8 cellular contexts compared by ENCODE assay signal in the genomic region with DNA sequence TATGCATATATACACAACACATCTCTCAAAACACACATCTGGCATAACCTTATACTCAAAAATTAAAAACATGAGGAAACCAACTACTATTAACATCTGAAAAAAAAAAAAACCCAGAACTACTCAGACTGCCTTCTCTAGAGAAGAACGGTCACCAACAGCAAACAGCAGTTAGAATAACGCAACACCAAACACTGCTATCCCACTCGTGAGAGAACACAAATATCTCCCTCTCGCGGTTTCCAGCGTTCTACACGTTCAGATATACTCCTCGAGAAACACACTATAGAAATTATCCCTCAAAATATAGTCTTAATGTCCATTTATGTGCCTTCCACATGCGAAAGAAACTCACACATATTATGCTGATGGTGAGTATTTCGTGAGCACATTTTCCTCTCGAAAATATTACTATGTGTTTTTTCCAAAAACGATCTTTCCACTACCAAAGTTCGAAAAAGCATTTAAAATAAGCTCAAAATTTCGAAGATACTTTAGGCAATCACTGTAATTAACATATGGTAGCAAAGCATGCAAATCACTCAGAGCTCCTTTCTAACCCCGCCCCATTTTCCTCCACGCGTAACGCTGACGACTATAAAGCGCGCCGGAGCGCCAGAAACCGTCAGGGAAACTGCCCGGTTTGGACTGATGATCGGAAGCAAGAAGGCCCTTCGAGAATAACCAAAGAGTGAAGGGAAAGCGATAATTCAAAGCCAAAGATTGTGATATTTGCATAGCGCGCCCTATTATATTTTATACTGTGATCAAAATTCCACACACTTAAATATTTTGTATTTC.
DNase-seq lines count a peak whose midpoint lies in the region; TF ChIP-seq lines count a peak whose summit lies in the region.

No MANE protein-coding gene starts in this region.

- no peak overlapping the region for H3K23ac ChIP-seq in mesendoderm (ENCODE audit: low read length)

- H3K9me3 Mint-ChIP-seq in CD8-positive, alpha-beta memory T cell: no peaks in the 10 kb centered on the region
- no peaks in the 10 kb centered on the region for H3K9me3 Mint-ChIP-seq in endodermal cell

- H3K27ac ChIP-seq in CD8-positive, alpha-beta memory T cell (ENCODE audit: low read depth, low read length): peak overlapping the region; percentile 92
- H3K27ac ChIP-seq in endodermal cell (ENCODE audit: low read depth, low read length) (peak overlapping the region; percentile 94), mesendoderm (ENCODE audit: low read depth, low read length) (no peak overlapping the region)

- peak overlapping the region; percentile 47 for H3K4me3 ChIP-seq in CD8-positive, alpha-beta memory T cell (ENCODE audit: low read length)
- H3K4me3 ChIP-seq in endodermal cell (ENCODE audit: low read length): peak overlapping the region; percentile 80
- H3K4me3 ChIP-seq in mesendoderm (ENCODE audit: low read length): no peak overlapping the region

- H2AK5ac ChIP-seq in mesendoderm (ENCODE audit: low read length): no peak overlapping the region

- H3K79me2 ChIP-seq in mesendoderm (ENCODE audit: control insufficient read depth, insufficient read depth, low read length): no peaks in the 10 kb centered on the region

- H3K56ac ChIP-seq in mesendoderm (ENCODE audit: low read length): peak overlapping the region; percentile 90

- H3K36me3 Mint-ChIP-seq in CD8-positive, alpha-beta memory T cell: no peaks in the 10 kb centered on the region
- no peaks in the 10 kb centered on the region for H3K36me3 Mint-ChIP-seq in endodermal cell (ENCODE audit: low read depth)

- POLR2A ChIA-PET in CD8-positive, alpha-beta memory T cell (lab: Charles Lee): interaction anchor here (0.6 to 2.2 kb wide), 10 partner anchors 15 to 144 kb away, joined by 3 to 13 read pairs (median 4); a partner anchor contains a TSS

- no peak overlapping the region for H4K8ac ChIP-seq in mesendoderm (ENCODE audit: low read depth, low read length)

- peak overlapping the region; percentile 83 for H3K4ac ChIP-seq in mesendoderm (ENCODE audit: low read depth, low read length)

- peak overlapping the region; percentile 76 for H3K18ac ChIP-seq in mesendoderm (ENCODE audit: low read length)

- peaks cover 0 to 8% (median 0%) of the 10 kb centered on the region in 3 donors for H3K4me1 Mint-ChIP-seq in CD8-positive, alpha-beta memory T cell
- peaks cover 3% of the 10 kb centered on the region for H3K4me1 Mint-ChIP-seq in endodermal cell

- H3K36me3 ChIP-seq in CD8-positive, alpha-beta memory T cell (ENCODE audit: insufficient read depth, low read length): no peaks in the 10 kb centered on the region
- H3K36me3 ChIP-seq in endodermal cell (ENCODE audit: control insufficient read depth, insufficient read depth, low read length): no peaks in the 10 kb centered on the region
- H3K36me3 ChIP-seq in mesendoderm (ENCODE audit: control insufficient read depth, insufficient read depth, low read length): no peaks in the 10 kb centered on the region

- H2BK5ac ChIP-seq in mesendoderm (ENCODE audit: low read length): no peak overlapping the region

- no peaks in the 10 kb centered on the region for H3K79me1 ChIP-seq in mesendoderm (ENCODE audit: low read length)

- H2BK15ac ChIP-seq in mesendoderm (replicated peaks; ENCODE audit: low read depth): no peak overlapping the region

- H3K9me3 ChIP-seq in CD8-positive, alpha-beta memory T cell (ENCODE audit: low read length): no peaks in the 10 kb centered on the region
- no peaks in the 10 kb centered on the region for H3K9me3 ChIP-seq in endodermal cell (ENCODE audit: control insufficient read depth, low read length)

- H3K4me2 ChIP-seq in mesendoderm (ENCODE audit: low read length): no peak overlapping the region

- DNase-seq in CD8-positive, alpha-beta memory T cell: peak; percentile 85 to 95 (median 93)
- DNase-seq in GM20000 (ENCODE audit: low spot score) (peak; percentile 86), HS-27A (ENCODE audit: low read depth) (peak; percentile 91), NOMO-1 (lab: John Stamatoyannopoulos, UW; ENCODE audit: unreplicated experiment in 2 of 2) (peak; percentile 78 to 97), endodermal cell (peak; percentile 99), mesendoderm (peak; percentile 99)
- DNase-seq in activated CD8-positive, alpha-beta memory T cell treated with anti-CD3 and anti-CD28 coated beads for 48 hours (ENCODE audit: low read depth in 2 of 3, low spot score in 2 of 3): peak; percentile 82 to 97 (median 89)
- DNase-seq in stimulated activated CD8-positive, alpha-beta memory T cell treated with anti-CD3 and anti-CD28 coated beads, Interleukin-12 subunit alpha, Interleukin-12 subunit beta, amount 100 ng/mL, for 24 hours (ENCODE audit: extremely low read depth): peak; percentile 72

- CTCF ChIA-PET in CD8-positive, alpha-beta memory T cell (lab: Charles Lee): interaction anchor here (0.8 to 2.9 kb wide), 6 partner anchors 8 to 144 kb away, joined by 3 to 11 read pairs (median 4); a partner anchor contains a TSS

- H3K27me3 ChIP-seq in CD8-positive, alpha-beta memory T cell (ENCODE audit: insufficient read depth, low read length, poor library complexity, severe bottlenecking): no peaks in the 10 kb centered on the region
- H3K27me3 ChIP-seq in endodermal cell (ENCODE audit: control insufficient read depth, insufficient read depth, low read length, poor library complexity, severe bottlenecking) (no peaks in the 10 kb centered on the region), mesendoderm (ENCODE audit: insufficient read depth, low read length, poor library complexity) (no peaks in the 10 kb centered on the region)

- WGBS in endodermal cell (ENCODE audit: insufficient coverage in 1 of 2, insufficient read length in 1 of 2), 2 experiments: 2% methylated on average over 19 to 30 of the region's 30 CpGs
- WGBS in mesendoderm (ENCODE audit: extremely low coverage, insufficient coverage, low lambda C conversion rate): no CpG with 5 or more reads among the region's 30 CpGs

- H3K4me1 ChIP-seq in CD8-positive, alpha-beta memory T cell (ENCODE audit: insufficient read depth, low read length): peaks cover 15% of the 10 kb centered on the region
- H3K4me1 ChIP-seq in endodermal cell (ENCODE audit: control insufficient read depth, insufficient read depth, low read length) (no peaks in the 10 kb centered on the region), mesendoderm (ENCODE audit: control insufficient read depth, low read depth, low read length) (no peaks in the 10 kb centered on the region)

- no peak overlapping the region for H4K5ac ChIP-seq in mesendoderm (ENCODE audit: low read length)

- peaks cover 0 to 3% of the 10 kb centered on the region in 2 donors for H3K27me3 Mint-ChIP-seq in CD8-positive, alpha-beta memory T cell
- H3K27me3 Mint-ChIP-seq in endodermal cell (ENCODE audit: insufficient read depth): no peaks in the 10 kb centered on the region

- no peak overlapping the region for H2BK120ac ChIP-seq in mesendoderm (ENCODE audit: low read depth, low read length)

- no peak overlapping the region for H3K27ac Mint-ChIP-seq in CD8-positive, alpha-beta memory T cell
- H3K27ac Mint-ChIP-seq in endodermal cell: no peak overlapping the region

- H3K9ac ChIP-seq in endodermal cell (ENCODE audit: extremely low read depth, low read length, poor library complexity, severe bottlenecking): peak overlapping the region; percentile 84
- peak overlapping the region; percentile 82 for H3K9ac ChIP-seq in mesendoderm (ENCODE audit: low read length)

- no peak overlapping the region for H3K4me3 Mint-ChIP-seq in CD8-positive, alpha-beta memory T cell
- no peak overlapping the region for H3K4me3 Mint-ChIP-seq in endodermal cell

- no peak for TF ChIP-seq CTCF in GM20000 (IDR thresholded peaks at IDR 0.05; ENCODE audit: extremely low read depth, missing control alignments)
- peak; percentile 22 for TF ChIP-seq CTCF in endodermal cell (conservative IDR thresholded peaks at IDR 0.05)
